Comparison of ENCODE assay signal across 28 cellular contexts in genomic region chr5:53045263-53045662, GRCh38. TPM values are rescaled to one million over a fixed set of nuclear protein-coding genes. Genes with fewer than 3 reads are reported as not detected.
DNase-seq lines count a peak whose midpoint lies in the region; ATAC-seq and TF ChIP-seq lines count a peak whose summit lies in the region.
"Had no signal": no experiment of that assay in that cellular context is flagged by ENCODE, and none has a peak within 500 bp of the region (broad histone marks: within the 10 kb centered on the region; RNA-seq: fewer than 3 reads in every experiment).

No MANE protein-coding gene starts in this region.

- no peak for TF ChIP-seq CTCF in omental fat pad (IDR thresholded peaks at IDR 0.05)

- peak; percentile 10 for DNase-seq in HT1080 (ENCODE audit: low read depth)
- DNase-seq in dermis blood vessel endothelial cell: peak; percentile 41
- DNase-seq in omental fat pad (ENCODE audit: low spot score): no peak
- DNase-seq in inferior parietal cortex (ENCODE audit: extremely low spot score): no peak
- no peak for DNase-seq in NCI-H1417 (lab: John Stamatoyannopoulos, UW)
- no peak for DNase-seq in Karpas-422
- DNase-seq: activated CD4-positive, CD25-positive, alpha-beta regulatory T cell; activated CD8-positive, alpha-beta memory T cell treated with anti-CD3 and anti-CD28 coated beads, Interleukin-2, amount 10 ng/mL, durations not matched to agents 7 days and 5 days; activated naive CD4-positive, alpha-beta T cell; amniotic stem cell; CD4-positive, CD25-positive, alpha-beta regulatory T cell; effector CD8-positive, alpha-beta T cell; erythroblast; Kasumi-1; naive thymus-derived CD8-positive, alpha-beta T cell; NCI-H2171 treated with DMSO at 0.1 percent for 48 hours; NCI-H524 treated with DMSO at 0.1 percent for 48 hours; NK-92 treated with Interleukin-12 subunit alpha and Interleukin-12 subunit beta, amount 100 ng/mL, for 24 hours; occipital lobe; Peyer's patch; T-helper 1 cell; transverse colon had no signal

- H3K4me3 ChIP-seq in BLaER1 treated with 17β-estradiol and CSF1 and Interleukin-3, amounts not matched to agents 10 nM and 100 nM: no peak overlapping the region; a peak in 1 of 20 replicates
- no peak overlapping the region for H3K4me3 ChIP-seq in Karpas-422 (ENCODE audit: low read length)
- H3K4me3 ChIP-seq: breast epithelium, GM12878, hepatocyte, Peyer's patch, skin epidermis, transverse colon had no signal

- no peaks in the 10 kb centered on the region for H3K36me3 ChIP-seq in BLaER1 treated with 17β-estradiol and CSF1 and Interleukin-3, amounts not matched to agents 10 nM and 100 nM
- H3K36me3 ChIP-seq in Karpas-422 (ENCODE audit: insufficient read depth, low read length): no peaks in the 10 kb centered on the region
- H3K36me3 ChIP-seq: breast epithelium, transverse colon had no signal

- peak overlapping the region in 9 of 11 experiments; percentile 3 to 62 (median 25); a peak in 9 of 22 replicates for H3K27ac ChIP-seq in BLaER1 treated with 17β-estradiol and CSF1 and Interleukin-3, amounts not matched to agents 10 nM and 100 nM
- H3K27ac ChIP-seq in Karpas-422 (ENCODE audit: low read length): no peak overlapping the region
- H3K27ac ChIP-seq: breast epithelium, hepatocyte, skin epidermis, transverse colon had no signal

- no peaks in the 10 kb centered on the region for H3K79me2 ChIP-seq in Karpas-422 (ENCODE audit: low read length)
- H3K79me2 ChIP-seq: hepatocyte had no signal

- H3K27me3 ChIP-seq in BLaER1 treated with 17β-estradiol and CSF1 and Interleukin-3, amounts not matched to agents 10 nM and 100 nM: no peaks in the 10 kb centered on the region
- H3K27me3 ChIP-seq in Karpas-422 (ENCODE audit: low read length): no peaks in the 10 kb centered on the region
- H3K27me3 ChIP-seq: breast epithelium, hepatocyte, Peyer's patch, transverse colon had no signal

- H3K4me2 ChIP-seq in BLaER1 treated with 17β-estradiol and CSF1 and Interleukin-3, amounts not matched to agents 10 nM and 100 nM: peak overlapping the region in 10 of 11 experiments; percentile 19 to 80 (median 56); a peak in 17 of 22 replicates
- no peak overlapping the region for H3K4me2 ChIP-seq in Karpas-422 (ENCODE audit: low read depth, low read length, poor library complexity, severe bottlenecking)
- H3K4me2 ChIP-seq: hepatocyte had no signal

- H3K9me2 ChIP-seq in Karpas-422 (replicated peaks; ENCODE audit: insufficient read depth, low read length): no peaks in the 10 kb centered on the region

- no peaks in the 10 kb centered on the region for H3K9me3 ChIP-seq in BLaER1 treated with 17β-estradiol and CSF1 and Interleukin-3, amounts not matched to agents 10 nM and 100 nM (replicated peaks in 1 of 11)
- no peaks in the 10 kb centered on the region for H3K9me3 ChIP-seq in Karpas-422 (ENCODE audit: low read length)
- H3K9me3 ChIP-seq: breast epithelium, Peyer's patch, transverse colon had no signal

- peaks cover 6 to 95% (median 42%) of the 10 kb centered on the region in 10 experiments; a peak in 16 of 20 replicates for H3K4me1 ChIP-seq in BLaER1 treated with 17β-estradiol and CSF1 and Interleukin-3, amounts not matched to agents 10 nM and 100 nM
- no peaks in the 10 kb centered on the region for H3K4me1 ChIP-seq in Karpas-422 (ENCODE audit: low read length)
- H3K4me1 ChIP-seq: breast epithelium, Peyer's patch, transverse colon had no signal

- no peak overlapping the region for H2AFZ ChIP-seq in Karpas-422 (ENCODE audit: low read length)
- H2AFZ ChIP-seq: hepatocyte had no signal

- no peaks in the 10 kb centered on the region for H4K20me1 ChIP-seq in BLaER1 treated with 17β-estradiol and CSF1 and Interleukin-3, amounts not matched to agents 10 nM and 100 nM
- H4K20me1 ChIP-seq in Karpas-422 (ENCODE audit: insufficient read depth, low read depth, low read length): no peaks in the 10 kb centered on the region

- peak; percentile 50 for ATAC-seq in omental fat pad (ENCODE audit: low FRiP score)
- ATAC-seq: activated CD8-positive, alpha-beta memory T cell treated with anti-CD3 and anti-CD28 coated beads, Interleukin-2, amount 10 ng/mL, durations not matched to agents 7 days and 5 days; activated T-cell treated with anti-CD3 and anti-CD28 coated beads, Interleukin-2, amount 50 U/mL, for 72 hours; GM12878; naive thymus-derived CD8-positive, alpha-beta T cell had no signal

- peak overlapping the region in 1 of 11 experiments; percentile 26; a peak in 2 of 22 replicates for H3K9ac ChIP-seq in BLaER1 treated with 17β-estradiol and CSF1 and Interleukin-3, amounts not matched to agents 10 nM and 100 nM
- no peak overlapping the region for H3K9ac ChIP-seq in Karpas-422 (ENCODE audit: low read length)

RNA-seq across cellular contexts. Expression of gene ITGA2, which starts 56.1 kb away (rescaled TPM):
- 60.9 and 76.0 TPM in 2 replicates for total RNA-seq in HT1080 (2014; rRNA removed; shearing (Covaris generic))
- 49.5 and 73.9 TPM in 2 replicates for polyA plus RNA-seq in HT1080 (2015; cell fraction: cytosol; rRNA removed)
- polyA plus RNA-seq in HT1080 (2015; cell fraction: nucleus; rRNA removed): 472 and 506 TPM in 2 replicates
- total RNA-seq in dermis blood vessel endothelial cell (44.9 and 90.6 TPM in 2 replicates), omental fat pad (1 to 10 TPM; 1.1 to 6.8 (median 1.8) TPM)
- not detected in 2 replicates for total RNA-seq in Karpas-422 (2014; rRNA removed; shearing (Covaris generic); ENCODE audit: low replicate concordance)
- total RNA-seq: naive thymus-derived CD8-positive, alpha-beta T cell had no signal

Comparison
In these comparisons a context has a peak if more than half of its experiments do, and no peak if none do; other contexts are left out.
1. DNase-seq: peak in HT1080 (single experiment) and dermis blood vessel endothelial cell (single experiment); none in omental fat pad (single experiment), inferior parietal cortex (single experiment), NCI-H1417 (0 of 3) and Karpas-422 (single experiment).